ENCODE assay signal across 32 cellular contexts in genomic region chr15:38174691-38175090, GRCh38.
"Had no signal": no experiment of that assay in that cellular context is flagged by ENCODE, and none has a peak within 500 bp of the region (broad histone marks: within the 10 kb centered on the region; RNA-seq: fewer than 3 reads in every experiment).

No MANE protein-coding gene starts in this region.

- H3K9me3 ChIP-seq: adrenal gland, ascending aorta, esophagus muscularis mucosa, left lung, suprapubic skin, tibial nerve had no signal

- H3K9me3 Mint-ChIP-seq: activated CD4-positive, alpha-beta memory T cell treated with anti-CD3 and anti-CD28 coated beads for 36 hours; activated naive CD4-positive, alpha-beta T cell treated with anti-CD3 and anti-CD28 coated beads for 36 hours; activated naive CD8-positive, alpha-beta T cell treated with anti-CD3 and anti-CD28 coated beads for 36 hours; activated T-helper 1 cell treated with anti-CD3 and anti-CD28 coated beads, Interleukin-12 subunit alpha, Interleukin-12 subunit beta, Interleukin-2, Interleukin-4 antibody, amounts not matched to agents 30 ng/mL and 10 ng/mL and 1 ng/mL, durations not matched to agents 14 hours and 24 hours and 36 hours; stimulated activated memory B cell treated with anti-CD40 and anti-IgM and Interleukin-4, amounts not matched to agents 10 μg/mL and 1 μg/mL and 100 μg/mL, for 72 hours; stimulated activated naive CD8-positive, alpha-beta T cell treated with anti-CD3 and anti-CD28 coated beads, Interleukin-15, amount 100 ng/mL, for 72 hours had no signal

- H3K27me3 ChIP-seq: adrenal gland, ascending aorta, brain microvascular endothelial cell, esophagus muscularis mucosa, left lung, suprapubic skin, tibial nerve had no signal

- H3K4me3 ChIP-seq: adrenal gland, ascending aorta, esophagus muscularis mucosa, left lung, lung, skin epidermis, suprapubic skin, tibial nerve had no signal

- H3K4me1 ChIP-seq: adrenal gland, ascending aorta, esophagus muscularis mucosa, foreskin keratinocyte, left lung, tibial nerve had no signal

- H3K27ac Mint-ChIP-seq: activated CD4-positive, alpha-beta memory T cell treated with anti-CD3 and anti-CD28 coated beads for 36 hours; activated naive CD4-positive, alpha-beta T cell treated with anti-CD3 and anti-CD28 coated beads for 36 hours; activated naive CD8-positive, alpha-beta T cell treated with anti-CD3 and anti-CD28 coated beads for 36 hours; activated T-helper 1 cell treated with anti-CD3 and anti-CD28 coated beads, Interleukin-12 subunit alpha, Interleukin-12 subunit beta, Interleukin-2, Interleukin-4 antibody, amounts not matched to agents 30 ng/mL and 10 ng/mL and 1 ng/mL, durations not matched to agents 14 hours and 24 hours and 36 hours; naive B cell; stimulated activated memory B cell treated with anti-CD40 and anti-IgM and Interleukin-4, amounts not matched to agents 10 μg/mL and 1 μg/mL and 100 μg/mL, for 72 hours; stimulated activated naive CD8-positive, alpha-beta T cell treated with anti-CD3 and anti-CD28 coated beads, Interleukin-15, amount 100 ng/mL, for 72 hours; T-helper 17 cell had no signal

- DNase-seq: activated CD4-positive, alpha-beta memory T cell treated with anti-CD3 and anti-CD28 coated beads for 36 hours; activated CD4-positive, alpha-beta T cell treated with anti-CD3 and anti-CD28 coated beads for 48 hours; activated CD8-positive, alpha-beta memory T cell treated with anti-CD3 and anti-CD28 coated beads, Interleukin-2, amount 50 U/mL, for 4 hours; activated effector memory CD4-positive, alpha-beta T cell treated with anti-CD3 and anti-CD28 coated beads, Interleukin-2, amount 50 U/mL, for 16 hours; activated naive CD4-positive, alpha-beta T cell treated with anti-CD3 and anti-CD28 coated beads for 36 hours; activated naive CD8-positive, alpha-beta T cell treated with anti-CD3 and anti-CD28 coated beads for 36 hours; activated T-cell treated with anti-CD3 and anti-CD28 coated beads, Interleukin-2, amount 50 U/mL, for 1 hour; adrenal gland; brain microvascular endothelial cell; cortex of kidney; foreskin keratinocyte; left lung; naive B cell; posterior cingulate gyrus; stimulated activated CD4-positive, alpha-beta T cell treated with anti-CD3 and anti-CD28 coated beads, Interleukin-12 subunit alpha, Interleukin-12 subunit beta, amount 100 ng/mL, for 4 hours; stimulated activated CD4-positive, alpha-beta T cell treated with anti-CD3 and anti-CD28 coated beads, Interleukin-4, amount 100 ng/mL, for 24 hours; stimulated activated CD8-positive, alpha-beta memory T cell treated with anti-CD3 and anti-CD28 coated beads, Interleukin-4, amount 100 ng/mL, for 48 hours; stimulated activated naive CD8-positive, alpha-beta T cell treated with anti-CD3 and anti-CD28 coated beads, Interleukin-15, amount 100 ng/mL, for 72 hours; T-helper 17 cell; T1000; WERI-Rb-1 had no signal

- H3K4me3 Mint-ChIP-seq: activated CD4-positive, alpha-beta memory T cell treated with anti-CD3 and anti-CD28 coated beads for 36 hours; activated naive CD4-positive, alpha-beta T cell treated with anti-CD3 and anti-CD28 coated beads for 36 hours; activated naive CD8-positive, alpha-beta T cell treated with anti-CD3 and anti-CD28 coated beads for 36 hours; activated T-helper 1 cell treated with anti-CD3 and anti-CD28 coated beads, Interleukin-12 subunit alpha, Interleukin-12 subunit beta, Interleukin-2, Interleukin-4 antibody, amounts not matched to agents 30 ng/mL and 10 ng/mL and 1 ng/mL, durations not matched to agents 14 hours and 24 hours and 36 hours; naive B cell; stimulated activated memory B cell treated with anti-CD40 and anti-IgM and Interleukin-4, amounts not matched to agents 10 μg/mL and 1 μg/mL and 100 μg/mL, for 72 hours; stimulated activated naive CD8-positive, alpha-beta T cell treated with anti-CD3 and anti-CD28 coated beads, Interleukin-15, amount 100 ng/mL, for 72 hours; T-helper 17 cell had no signal

- H3K36me3 ChIP-seq: adrenal gland, ascending aorta, brain microvascular endothelial cell, esophagus muscularis mucosa, left lung, suprapubic skin, tibial nerve, WERI-Rb-1 had no signal

- ATAC-seq: activated CD4-positive, CD25-positive, alpha-beta regulatory T cell treated with anti-CD3 and anti-CD28 coated beads, Interleukin-2, amount 50 U/mL, for 24 hours; foreskin keratinocyte; left lung; sciatic nerve; stimulated activated memory B cell treated with anti-CD40 and anti-IgM and Interleukin-4, amounts not matched to agents 10 μg/mL and 1 μg/mL and 100 μg/mL, for 72 hours; stimulated activated naive CD8-positive, alpha-beta T cell treated with anti-CD3 and anti-CD28 coated beads, Interleukin-15, amount 100 ng/mL, for 72 hours; T-helper 17 cell had no signal

- H3K27ac ChIP-seq: adrenal gland, ascending aorta, brain microvascular endothelial cell, esophagus muscularis mucosa, foreskin keratinocyte, left lung, skin epidermis, suprapubic skin, tibial nerve, WERI-Rb-1 had no signal

- H3K36me3 Mint-ChIP-seq: activated CD4-positive, alpha-beta memory T cell treated with anti-CD3 and anti-CD28 coated beads for 36 hours; activated naive CD8-positive, alpha-beta T cell treated with anti-CD3 and anti-CD28 coated beads for 36 hours; naive B cell had no signal

- FAIRE-seq: islet of Langerhans had no signal

- H3K4me1 Mint-ChIP-seq: activated naive CD8-positive, alpha-beta T cell treated with anti-CD3 and anti-CD28 coated beads for 36 hours; naive B cell; stimulated activated naive CD8-positive, alpha-beta T cell treated with anti-CD3 and anti-CD28 coated beads, Interleukin-15, amount 100 ng/mL, for 72 hours; T-helper 17 cell had no signal
